Comparison of ENCODE assay signal across 11 cellular contexts in genomic region chr14:87995500-87996275, GRCh38. TPM values are rescaled to one million over a fixed set of nuclear protein-coding genes. Genes with fewer than 3 reads are reported as not detected.
DNase-seq lines count a peak whose midpoint lies in the region; ATAC-seq, FAIRE-seq and TF ChIP-seq lines count a peak whose summit lies in the region.
"Had no signal": no experiment of that assay in that cellular context is flagged by ENCODE, and none has a peak within 500 bp of the region (broad histone marks: within the 10 kb centered on the region; RNA-seq: fewer than 3 reads in every experiment).

No MANE protein-coding gene starts in this region.

- H3K27ac ChIP-seq in CD4-positive, alpha-beta T cell (ENCODE audit: low read depth, low read length): peak overlapping the region; percentile 24
- peak overlapping the region; percentile 28; the same call in 1 of the 2 replicates for H3K27ac ChIP-seq in IMR-90 (ENCODE audit: insufficient read depth, low read length)
- peak overlapping the region; percentile 94 for H3K27ac ChIP-seq in naive thymus-derived CD4-positive, alpha-beta T cell (ENCODE audit: low read depth, low read length)
- no peak overlapping the region for H3K27ac ChIP-seq in PC-9
- H3K27ac ChIP-seq: KMS-11 had no signal

- DNase-seq in CD4-positive, alpha-beta T cell: no peak
- DNase-seq in IMR-90: no peak
- peak; percentile 78 for DNase-seq in amniotic epithelial cell (ENCODE audit: low read depth)
- DNase-seq in naive thymus-derived CD4-positive, alpha-beta T cell: no peak
- no peak for DNase-seq in putamen (ENCODE audit: low spot score)
- DNase-seq in PC-9: no peak
- DNase-seq in H54 (ENCODE audit: insufficient read length, low spot score): no peak
- no peak for DNase-seq in activated CD4-positive, alpha-beta T cell treated with anti-CD3 and anti-CD28 coated beads, Interleukin-2, amount 50 U/mL, for 1 hour

- no peak for ATAC-seq in CD4-positive, alpha-beta T cell (ENCODE audit: poor library complexity)
- no peak for ATAC-seq in IMR-90 (ENCODE audit: low read depth)
- ATAC-seq in naive thymus-derived CD4-positive, alpha-beta T cell: no peak
- ATAC-seq: Panc1 had no signal

- no peak overlapping the region; the same call in 1 of the 2 replicates for H3K56ac ChIP-seq in IMR-90 (ENCODE audit: extremely low read depth, insufficient read depth, low read length)

- peak overlapping the region; percentile 55 for H3K4ac ChIP-seq in IMR-90 (ENCODE audit: low read depth, low read length)

- peaks cover 56% of the 10 kb centered on the region for H3K4me1 Mint-ChIP-seq in CD4-positive, alpha-beta T cell (ENCODE audit: low read depth)
- H3K4me1 Mint-ChIP-seq in naive thymus-derived CD4-positive, alpha-beta T cell: peaks cover 26 to 59% (median 51%) of the 10 kb centered on the region in 7 donors

- CTCF ChIA-PET in CD4-positive, alpha-beta T cell (lab: Charles Lee): interaction anchor here (1.2 to 1.3 kb wide), 2 partner anchors 10 to 19 kb away, joined by 3 read pairs; no protein-coding TSS in a partner anchor
- CTCF ChIA-PET in IMR-90 (lab: Yijun Ruan, JAX): no interaction called here
- CTCF ChIA-PET in naive thymus-derived CD4-positive, alpha-beta T cell (lab: Charles Lee): interaction anchor here (0.9 to 3.5 kb wide), 3 partner anchors 10 to 797 kb away, joined by 3 to 19 read pairs (median 4); partner anchors contain the start of genes EML5 and GPR65
- CTCF ChIA-PET in PC-9 (lab: Charles Lee): no interaction called here

- H4K5ac ChIP-seq in IMR-90 (ENCODE audit: low read depth, low read length): peak overlapping the region; percentile 73

- BruUV-seq in IMR-90 (replicated peaks; lab: Mats Ljungman, UMichigan) (no TSS peak), PC-9 (replicated peaks; lab: Mats Ljungman, UMichigan) (no TSS peak)

- no peaks in the 10 kb centered on the region for H3K27me3 ChIP-seq in CD4-positive, alpha-beta T cell (ENCODE audit: control insufficient read depth, insufficient read depth, low read length)
- no peaks in the 10 kb centered on the region; the same call in 1 of the 2 replicates for H3K27me3 ChIP-seq in IMR-90 (ENCODE audit: control insufficient read depth, insufficient read depth, low read length)
- H3K27me3 ChIP-seq in naive thymus-derived CD4-positive, alpha-beta T cell (ENCODE audit: control insufficient read depth in 2 of 2, insufficient read depth in 2 of 2, low read length in 2 of 2): no peaks in the 10 kb centered on the region
- H3K27me3 ChIP-seq in PC-9 (ENCODE audit: insufficient read depth, low read depth): no peaks in the 10 kb centered on the region

- H2BK120ac ChIP-seq in IMR-90 (ENCODE audit: low read depth, low read length): peak overlapping the region; percentile 54; the same call in 1 of the 2 replicates

- no peak overlapping the region for H2AK9ac ChIP-seq in IMR-90 (replicated peaks; ENCODE audit: low read depth, low read length, poor library complexity)

- H3K9ac ChIP-seq in IMR-90 (ENCODE audit: low read depth, low read length): peak overlapping the region; percentile 45; the same call in 1 of the 2 replicates
- H3K9ac ChIP-seq: KMS-11 had no signal

- peak overlapping the region; percentile 35; the same call in 1 of the 2 replicates for H3K23ac ChIP-seq in IMR-90 (ENCODE audit: low read depth, low read length)

- TF ChIP-seq POLR2A in IMR-90 (IDR thresholded peaks at IDR 0.05; ENCODE audit: low read depth, low read length) (no peak), H54 (IDR thresholded peaks at IDR 0.05; ENCODE audit: low read depth, low read length) (no peak)

- POLR2A ChIA-PET in CD4-positive, alpha-beta T cell (lab: Charles Lee): interaction anchor here (1.9 to 5.6 kb wide), 2 partner anchors 9 to 44 kb away, joined by 16 to 245 read pairs; partner anchors contain the start of gene GPR65
- POLR2A ChIA-PET in IMR-90 (lab: Charles Lee; ENCODE audit: unreplicated experiment): no interaction called here
- POLR2A ChIA-PET in naive thymus-derived CD4-positive, alpha-beta T cell (lab: Charles Lee): interaction anchor here (0.5 to 4.3 kb wide), 6 partner anchors 9 to 68 kb away, joined by 3 to 122 read pairs (median 5); partner anchors contain the start of gene GPR65
- POLR2A ChIA-PET in PC-9 (lab: Charles Lee; ENCODE audit: unreplicated experiment): no interaction called here

- FAIRE-seq in H54 (lab: Jason Lieb, UNC): no peak

- H3K36me3 ChIP-seq in IMR-90 (ENCODE audit: control insufficient read depth, insufficient read depth, low read length) (no peaks in the 10 kb centered on the region), PC-9 (ENCODE audit: low read depth) (no peaks in the 10 kb centered on the region)
- H3K36me3 ChIP-seq in naive thymus-derived CD4-positive, alpha-beta T cell (ENCODE audit: control insufficient read depth in 2 of 3, insufficient read depth in 3 of 3, low read length in 3 of 3): no peaks in the 10 kb centered on the region

- H3K4me3 ChIP-seq in IMR-90 (ENCODE audit: insufficient read depth, low read depth, low read length) (no peak overlapping the region), PC-9 (no peak overlapping the region)
- H3K4me3 ChIP-seq in naive thymus-derived CD4-positive, alpha-beta T cell (ENCODE audit: low read length): no peak overlapping the region

- H3K14ac ChIP-seq in IMR-90 (replicated peaks; ENCODE audit: low read depth, low read length): 0 out of 2 replicates have a peak overlapping the region, but pooled peaks have one; percentile 6

- H3K4me1 ChIP-seq in IMR-90 (ENCODE audit: control insufficient read depth, insufficient read depth, low read length) (peaks cover 8% of the 10 kb centered on the region), PC-9 (replicated peaks; ENCODE audit: insufficient read depth) (no peaks in the 10 kb centered on the region)
- H3K4me1 ChIP-seq in naive thymus-derived CD4-positive, alpha-beta T cell (ENCODE audit: control insufficient read depth in 2 of 2, insufficient read depth in 2 of 2, low read length in 2 of 2): peaks cover 16 to 39% of the 10 kb centered on the region in 2 donors

- H3K27me3 Mint-ChIP-seq in CD4-positive, alpha-beta T cell: no peaks in the 10 kb centered on the region
- peaks cover 0 to 2% (median 0%) of the 10 kb centered on the region in 5 donors for H3K27me3 Mint-ChIP-seq in naive thymus-derived CD4-positive, alpha-beta T cell

- no peak for TF ChIP-seq RAD21 in IMR-90 (IDR thresholded peaks at IDR 0.05; ENCODE audit: low read length)

- TF ChIP-seq CTCF in CD4-positive, alpha-beta T cell (IDR thresholded peaks at IDR 0.05): no peak
- TF ChIP-seq CTCF in IMR-90 (conservative IDR thresholded peaks at IDR 0.05; ENCODE audit: low read depth, low read length): no peak
- TF ChIP-seq CTCF in PC-9 (conservative IDR thresholded peaks at IDR 0.05): no peak

- no peaks in the 10 kb centered on the region for H3K9me2 ChIP-seq in PC-9 (ENCODE audit: insufficient read depth)

- intact Hi-C loops in CD4-positive, alpha-beta T cell (cut with DNase I, micrococcal nuclease): no loop called here
- intact Hi-C loops in IMR-90 (cut with micrococcal nuclease): no loop called here
- intact Hi-C loops in naive thymus-derived CD4-positive, alpha-beta T cell (cut with micrococcal nuclease): loop anchor here in 1 of 2 donors (10.0 kb wide), 2 partner anchors 829 to 1959 kb away; partner anchors contain the start of genes EFCAB11, TDP1 and TTC8
- intact Hi-C loops in PC-9 (cut with micrococcal nuclease; ENCODE audit: unreplicated experiment): no loop called here

- no peak overlapping the region for H4K91ac ChIP-seq in IMR-90 (ENCODE audit: insufficient read depth, low read depth, low read length)

- H3K79me1 ChIP-seq in IMR-90 (ENCODE audit: low read depth in 1 of 2, low read length in 2 of 2): peaks cover 0 to 9% of the 10 kb centered on the region in 2 experiments; a peak in 1 of 4 replicates

- H3K4me3 Mint-ChIP-seq in CD4-positive, alpha-beta T cell: peak overlapping the region; percentile 92
- peak overlapping the region in 6 of 10 donors; percentile 31 to 98 (median 72) for H3K4me3 Mint-ChIP-seq in naive thymus-derived CD4-positive, alpha-beta T cell
- H3K4me3 Mint-ChIP-seq: type B pancreatic cell had no signal

- H3K18ac ChIP-seq in IMR-90 (ENCODE audit: low read depth, low read length): peak overlapping the region; percentile 89; the same call in 1 of the 2 replicates

- no peaks in the 10 kb centered on the region for H3K9me3 Mint-ChIP-seq in CD4-positive, alpha-beta T cell
- H3K9me3 Mint-ChIP-seq in naive thymus-derived CD4-positive, alpha-beta T cell: peaks cover 0 to 2% (median 0%) of the 10 kb centered on the region in 11 donors
- H3K9me3 Mint-ChIP-seq: type B pancreatic cell had no signal

- H3K4me2 ChIP-seq in IMR-90 (ENCODE audit: low read depth, low read length): peak overlapping the region; percentile 75; the same call in 1 of the 2 replicates
- H3K4me2 ChIP-seq in PC-9: no peak overlapping the region
- H3K4me2 ChIP-seq: KMS-11 had no signal

- dilution Hi-C loops in IMR-90 (cut with HindIII; ENCODE audit: low sequenced_read_pairs, unreplicated experiment): no loop called here

- H3K9me3 ChIP-seq in CD4-positive, alpha-beta T cell (ENCODE audit: control insufficient read depth, low read length): no peaks in the 10 kb centered on the region
- H3K9me3 ChIP-seq in IMR-90 (ENCODE audit: control insufficient read depth, insufficient read depth, low read length) (no peaks in the 10 kb centered on the region), PC-9 (ENCODE audit: insufficient read depth, low read depth) (no peaks in the 10 kb centered on the region)
- H3K9me3 ChIP-seq in naive thymus-derived CD4-positive, alpha-beta T cell (ENCODE audit: control insufficient read depth in 2 of 3, low read length in 3 of 3): no peaks in the 10 kb centered on the region

- H3K27ac Mint-ChIP-seq in CD4-positive, alpha-beta T cell: peak overlapping the region; percentile 99
- H3K27ac Mint-ChIP-seq in naive thymus-derived CD4-positive, alpha-beta T cell: peak overlapping the region; percentile 68 to 100 (median 99)

- H3F3A ChIP-seq in PC-9 (ENCODE audit: insufficient read depth, low read depth): no peaks in the 10 kb centered on the region

- no peak overlapping the region for H2AK5ac ChIP-seq in IMR-90 (ENCODE audit: low read depth, low read length)

- H3K9me1 ChIP-seq in IMR-90 (ENCODE audit: insufficient read depth, low read length): peaks cover 3% of the 10 kb centered on the region; the same call in 1 of the 2 replicates

- H4K8ac ChIP-seq in IMR-90 (ENCODE audit: low read depth in 2 of 2, low read length in 2 of 2): peak overlapping the region in 1 of 2 experiments; percentile 76; a peak in 2 of 4 replicates

- in situ Hi-C loops in IMR-90 (cut with MboI; ENCODE audit: low sequenced_read_pairs): no loop called here

- 0 out of 2 replicates have a peak overlapping the region, but pooled peaks have one; percentile 26 for H2BK20ac ChIP-seq in IMR-90 (ENCODE audit: low read depth, low read length)

- peak overlapping the region; percentile 78 for H2BK5ac ChIP-seq in IMR-90 (ENCODE audit: low read depth, low read length, poor library complexity, severe bottlenecking)

- H2AFZ ChIP-seq in IMR-90 (replicated peaks; ENCODE audit: low read length, poor library complexity) (no peak overlapping the region), PC-9 (no peak overlapping the region)

- WGBS in IMR-90 (ENCODE audit: extremely low coverage in 2 of 2, insufficient read length in 1 of 2), 2 experiments: 0% methylated on average over 1 of the region's 6 CpGs; no CpG with 5 or more reads in 1 of the 2 experiments

- H3K36me3 Mint-ChIP-seq in CD4-positive, alpha-beta T cell (ENCODE audit: low read depth): no peaks in the 10 kb centered on the region
- peaks cover 0 to 5% (median 0%) of the 10 kb centered on the region in 5 donors for H3K36me3 Mint-ChIP-seq in naive thymus-derived CD4-positive, alpha-beta T cell
- H3K36me3 Mint-ChIP-seq: type B pancreatic cell had no signal

- H2BK15ac ChIP-seq in IMR-90 (ENCODE audit: low read depth, low read length): no peak overlapping the region

- H3K79me2 ChIP-seq in PC-9 (ENCODE audit: low read depth): no peaks in the 10 kb centered on the region

- H4K20me1 ChIP-seq in IMR-90 (ENCODE audit: insufficient read depth, low read length): no peaks in the 10 kb centered on the region
- no peaks in the 10 kb centered on the region for H4K20me1 ChIP-seq in PC-9 (ENCODE audit: insufficient read depth)

RNA-seq across cellular contexts. Expression of gene GALC, which starts 2.7 kb away (rescaled TPM):
- 10 to 100 TPM; 14.7 to 14.9 TPM for total RNA-seq in CD4-positive, alpha-beta T cell
- total RNA-seq in IMR-90 (2012; rRNA removed): 7.9 and 9.7 TPM in 2 replicates
- polyA plus RNA-seq in IMR-90 (2012; rRNA removed): 4.5 and 6.3 TPM in 2 replicates
- polyA plus RNA-seq in IMR-90 (2012; cell fraction: cytosol; rRNA removed): 3.7 and 4.7 TPM in 2 replicates
- polyA plus RNA-seq in IMR-90 (2012; cell fraction: nucleus; rRNA removed; ENCODE audit: low replicate concordance): 3.2 and 7.3 TPM in 2 replicates
- 10 to 100 TPM; 17.8 to 26.1 (median 22.3) TPM for total RNA-seq in naive thymus-derived CD4-positive, alpha-beta T cell
- 1 to 10 TPM; 7.1 to 7.8 TPM for polyA plus RNA-seq in naive thymus-derived CD4-positive, alpha-beta T cell
- 2.0 and 4.2 TPM in 2 replicates for total RNA-seq in PC-9 (2021)

RNA-seq across cellular contexts. Expression of gene GPR65, which starts 9.2 kb away (rescaled TPM):
- total RNA-seq in CD4-positive, alpha-beta T cell: 10 to 100 TPM; 10.5 to 10.7 TPM
- total RNA-seq in IMR-90 (2012; rRNA removed): 0.18 and 0.28 TPM in 2 replicates
- 0.05 TPM in 1 of 2 replicates, not detected in the other for polyA plus RNA-seq in IMR-90 (2012; rRNA removed)
- not detected in 2 replicates for polyA plus RNA-seq in IMR-90 (2012; cell fraction: cytosol; rRNA removed)
- 0.03 TPM in 1 of 2 replicates, not detected in the other for polyA plus RNA-seq in IMR-90 (2012; cell fraction: nucleus; rRNA removed; ENCODE audit: low replicate concordance)
- total RNA-seq in naive thymus-derived CD4-positive, alpha-beta T cell: 10 to 100 TPM in 2 of 5 experiments, 1 to 10 TPM in 3; 9.0 to 18.6 (median 10.0) TPM
- 10 to 100 TPM in 1 of 2 donors, 1 to 10 TPM in 1; 7.6 to 10.9 TPM for polyA plus RNA-seq in naive thymus-derived CD4-positive, alpha-beta T cell
- total RNA-seq in PC-9 (2021): not detected in 2 replicates

Comparison
In these comparisons a context has a peak if more than half of its experiments do, and no peak if none do; other contexts are left out.
1. CTCF ChIA-PET loops: an anchor here in CD4-positive, alpha-beta T cell (1.2 to 1.3 kb wide) and naive thymus-derived CD4-positive, alpha-beta T cell (0.9 to 3.5 kb wide); none called in IMR-90 and PC-9.
2. POLR2A ChIA-PET loops: an anchor here in CD4-positive, alpha-beta T cell (1.9 to 5.6 kb wide) and naive thymus-derived CD4-positive, alpha-beta T cell (0.5 to 4.3 kb wide); none called in IMR-90 and PC-9.